In the genomic region with DNA sequence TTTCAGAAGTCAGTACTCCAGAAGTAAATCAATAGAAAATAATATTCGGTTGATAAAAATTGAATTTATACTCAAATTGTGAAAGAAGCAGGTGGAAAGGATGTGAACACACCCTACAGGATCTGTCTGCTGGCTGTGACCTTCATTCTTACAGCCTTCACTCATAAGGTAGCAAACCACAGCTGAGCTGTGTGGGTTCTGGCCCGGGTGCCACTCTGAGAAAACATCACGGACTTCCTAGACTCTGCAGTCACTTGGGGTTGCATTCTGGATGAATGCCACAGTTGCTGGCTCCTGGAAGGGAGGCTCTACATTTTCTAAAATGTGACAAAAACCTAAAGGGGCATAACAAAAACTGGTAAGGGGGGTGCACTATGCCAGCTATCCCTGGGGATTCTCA, we compare ENCODE assay signal across 21 cellular contexts. TPM values are rescaled to one million over a fixed set of nuclear protein-coding genes. Genes with fewer than 3 reads are reported as not detected.
DNase-seq lines count a peak whose midpoint lies in the region; ATAC-seq and TF ChIP-seq lines count a peak whose summit lies in the region.
"Had no signal": no experiment of that assay in that cellular context is flagged by ENCODE, and none has a peak within 500 bp of the region (broad histone marks: within the 10 kb centered on the region; RNA-seq: fewer than 3 reads in every experiment).

No MANE protein-coding gene starts in this region.

- no peak overlapping the region for H2BK120ac ChIP-seq in mesendoderm (ENCODE audit: low read depth, low read length)

- ATAC-seq in CD4-positive, alpha-beta T cell (ENCODE audit: poor library complexity) = peak; percentile 73
- ATAC-seq: lower lobe of right lung had no signal

- POLR2A ChIA-PET in CD4-positive, alpha-beta T cell (lab: Charles Lee) = interaction anchor here (1.4 kb wide), 1 partner anchor 390 kb away, joined by 3 read pairs; no protein-coding TSS in a partner anchor
- POLR2A ChIA-PET in activated CD4-positive, alpha-beta memory T cell treated with anti-CD3 and anti-CD28 coated beads for 36 hours (lab: Charles Lee) = no interaction called here

- no peaks in the 10 kb centered on the region for H3K79me2 ChIP-seq in mesendoderm (ENCODE audit: control insufficient read depth, insufficient read depth, low read length)

- H3K9me3 ChIP-seq in CD4-positive, alpha-beta T cell (ENCODE audit: control insufficient read depth, low read length) = no peaks in the 10 kb centered on the region
- H3K9me3 ChIP-seq: esophagus squamous epithelium, lower lobe of right lung, pancreas, suprapubic skin had no signal

- no peak overlapping the region for H3K4me2 ChIP-seq in mesendoderm (ENCODE audit: low read length)

- H2AK5ac ChIP-seq in mesendoderm (ENCODE audit: low read length) = no peak overlapping the region

- no peaks in the 10 kb centered on the region for H3K79me1 ChIP-seq in mesendoderm (ENCODE audit: low read length)

- H3K4me3 ChIP-seq in mesendoderm (ENCODE audit: low read length) = no peak overlapping the region
- H3K4me3 ChIP-seq: BLaER1 treated with 17β-estradiol and CSF1 and Interleukin-3, amounts not matched to agents 10 nM and 100 nM; cardiac muscle cell; esophagus squamous epithelium; lower lobe of right lung; pancreas; skin epidermis; suprapubic skin had no signal

- H2BK15ac ChIP-seq in mesendoderm (replicated peaks; ENCODE audit: low read depth) = no peak overlapping the region

- no peak overlapping the region for H2BK5ac ChIP-seq in mesendoderm (ENCODE audit: low read length)

- no peak overlapping the region for H3K27ac ChIP-seq in CD4-positive, alpha-beta T cell (ENCODE audit: low read depth, low read length)
- no peak overlapping the region for H3K27ac ChIP-seq in mesendoderm (ENCODE audit: low read depth, low read length)
- H3K27ac ChIP-seq: 22Rv1; BLaER1 treated with 17β-estradiol and CSF1 and Interleukin-3, amounts not matched to agents 10 nM and 100 nM; cardiac muscle cell; esophagus squamous epithelium; lower lobe of right lung; pancreas; skin epidermis; suprapubic skin had no signal

- H3K4ac ChIP-seq in mesendoderm (ENCODE audit: low read depth, low read length) = no peak overlapping the region

- TF ChIP-seq CTCF in CD4-positive, alpha-beta T cell (IDR thresholded peaks at IDR 0.05) = no peak

- WGBS in mesendoderm (ENCODE audit: extremely low coverage, insufficient coverage, low lambda C conversion rate) = 100% methylated on average over 1 of the region's 3 CpGs

- H3K36me3 ChIP-seq in mesendoderm (ENCODE audit: control insufficient read depth, insufficient read depth, low read length) = no peaks in the 10 kb centered on the region
- H3K36me3 ChIP-seq: BLaER1 treated with 17β-estradiol and CSF1 and Interleukin-3, amounts not matched to agents 10 nM and 100 nM; cardiac muscle cell; esophagus squamous epithelium; lower lobe of right lung; pancreas; suprapubic skin had no signal

- DNase-seq in NK-92 treated with Interleukin-12 subunit alpha and Interleukin-12 subunit beta, amount 100 ng/mL, for 24 hours (lab: John Stamatoyannopoulos, UW) = peak; percentile 8
- DNase-seq in NK-92 (lab: John Stamatoyannopoulos, UW; ENCODE audit: unreplicated experiment) (no peak), mesendoderm (no peak), NCI-H1694 treated with DMSO at 0.1 percent for 48 hours (lab: John Stamatoyannopoulos, UW) (no peak), posterior vena cava (ENCODE audit: low spot score) (no peak), retina (no peak)
- peak in 3 of 10 experiments; percentile 3 to 8 (median 3) for DNase-seq in CD4-positive, alpha-beta T cell
- DNase-seq in activated CD4-positive, alpha-beta memory T cell treated with anti-CD3 and anti-CD28 coated beads for 36 hours = peak; percentile 12
- DNase-seq: activated B cell treated with CpG ODN at 0.5 μM for 24 hours; effector CD8-positive, alpha-beta T cell; esophagus squamous epithelium; lower lobe of right lung; natural killer cell; NCI-H1048 had no signal

- H3K23ac ChIP-seq in mesendoderm (ENCODE audit: low read length) = no peak overlapping the region

- H3K27me3 Mint-ChIP-seq in CD4-positive, alpha-beta T cell = peaks cover 14% of the 10 kb centered on the region
- peaks cover 4% of the 10 kb centered on the region for H3K27me3 Mint-ChIP-seq in activated CD4-positive, alpha-beta memory T cell treated with anti-CD3 and anti-CD28 coated beads for 36 hours

- no peaks in the 10 kb centered on the region for H3K36me3 Mint-ChIP-seq in CD4-positive, alpha-beta T cell (ENCODE audit: low read depth)
- no peaks in the 10 kb centered on the region for H3K36me3 Mint-ChIP-seq in activated CD4-positive, alpha-beta memory T cell treated with anti-CD3 and anti-CD28 coated beads for 36 hours
- H3K36me3 Mint-ChIP-seq: immature natural killer cell, natural killer cell had no signal

- H4K5ac ChIP-seq in mesendoderm (ENCODE audit: low read length) = no peak overlapping the region

- H3K4me3 Mint-ChIP-seq in CD4-positive, alpha-beta T cell = no peak overlapping the region
- H3K4me3 Mint-ChIP-seq in activated CD4-positive, alpha-beta memory T cell treated with anti-CD3 and anti-CD28 coated beads for 36 hours = no peak overlapping the region
- H3K4me3 Mint-ChIP-seq: activated B cell treated with CpG ODN at 0.5 μM for 24 hours, immature natural killer cell, natural killer cell had no signal

- CTCF ChIA-PET in CD4-positive, alpha-beta T cell (lab: Charles Lee) = interaction anchor here (0.7 to 1.2 kb wide), 2 partner anchors 145 to 236 kb away, joined by 3 read pairs; no protein-coding TSS in a partner anchor
- CTCF ChIA-PET in activated CD4-positive, alpha-beta memory T cell treated with anti-CD3 and anti-CD28 coated beads for 36 hours (lab: Charles Lee) = interaction anchor here (0.7 to 5.2 kb wide), 14 partner anchors 8 to 391 kb away, joined by 3 to 32 read pairs (median 4); no protein-coding TSS in a partner anchor

- intact Hi-C loops in CD4-positive, alpha-beta T cell (cut with DNase I, micrococcal nuclease) = loop anchor here (1.0 to 2.0 kb wide), 2 partner anchors 143 to 223 kb away; no protein-coding TSS in a partner anchor
- intact Hi-C loops in activated CD4-positive, alpha-beta memory T cell treated with anti-CD3 and anti-CD28 coated beads for 36 hours (cut with micrococcal nuclease) = loop anchor here (1.0 to 10.0 kb wide), 3 partner anchors 144 to 223 kb away; no protein-coding TSS in a partner anchor
- intact Hi-C loops in posterior vena cava (cut with DNase I) = no loop called here

- H3K9me3 Mint-ChIP-seq in CD4-positive, alpha-beta T cell = no peaks in the 10 kb centered on the region
- H3K9me3 Mint-ChIP-seq in activated CD4-positive, alpha-beta memory T cell treated with anti-CD3 and anti-CD28 coated beads for 36 hours = no peaks in the 10 kb centered on the region
- H3K9me3 Mint-ChIP-seq: activated B cell treated with CpG ODN at 0.5 μM for 24 hours, immature natural killer cell, natural killer cell had no signal

- no peak overlapping the region for H3K27ac Mint-ChIP-seq in CD4-positive, alpha-beta T cell
- H3K27ac Mint-ChIP-seq in activated CD4-positive, alpha-beta memory T cell treated with anti-CD3 and anti-CD28 coated beads for 36 hours = no peak overlapping the region
- H3K27ac Mint-ChIP-seq: activated B cell treated with CpG ODN at 0.5 μM for 24 hours, immature natural killer cell, natural killer cell had no signal

- H3K9ac ChIP-seq in mesendoderm (ENCODE audit: low read length) = no peak overlapping the region
- H3K9ac ChIP-seq: BLaER1 treated with 17β-estradiol and CSF1 and Interleukin-3, amounts not matched to agents 10 nM and 100 nM had no signal

- no peaks in the 10 kb centered on the region for H3K4me1 ChIP-seq in mesendoderm (ENCODE audit: control insufficient read depth, low read depth, low read length)
- H3K4me1 ChIP-seq: lower lobe of right lung, pancreas had no signal

- peaks cover 7% of the 10 kb centered on the region for H3K27me3 ChIP-seq in CD4-positive, alpha-beta T cell (ENCODE audit: control insufficient read depth, insufficient read depth, low read length)
- H3K27me3 ChIP-seq in mesendoderm (ENCODE audit: insufficient read depth, low read length, poor library complexity) = no peaks in the 10 kb centered on the region
- H3K27me3 ChIP-seq: BLaER1 treated with 17β-estradiol and CSF1 and Interleukin-3, amounts not matched to agents 10 nM and 100 nM; cardiac muscle cell; esophagus squamous epithelium; pancreas; suprapubic skin had no signal

- H3K18ac ChIP-seq in mesendoderm (ENCODE audit: low read length) = no peak overlapping the region

- no peak overlapping the region for H4K8ac ChIP-seq in mesendoderm (ENCODE audit: low read depth, low read length)

- H3K56ac ChIP-seq in mesendoderm (ENCODE audit: low read length) = peak overlapping the region; percentile 25

- H3K4me1 Mint-ChIP-seq in CD4-positive, alpha-beta T cell (ENCODE audit: low read depth) = peaks cover 11% of the 10 kb centered on the region
- H3K4me1 Mint-ChIP-seq in activated CD4-positive, alpha-beta memory T cell treated with anti-CD3 and anti-CD28 coated beads for 36 hours (ENCODE audit: low read depth) = peaks cover 5% of the 10 kb centered on the region
- H3K4me1 Mint-ChIP-seq: activated B cell treated with CpG ODN at 0.5 μM for 24 hours had no signal

RNA-seq across cellular contexts. Expression of a gene that starts 36.0 kb away (rescaled TPM):
- 100 to 1,000 TPM; 217 to 224 TPM for total RNA-seq in CD4-positive, alpha-beta T cell
- total RNA-seq in activated CD4-positive, alpha-beta memory T cell treated with anti-CD3 and anti-CD28 coated beads for 36 hours = 100 to 1,000 TPM; 119 to 128 TPM
- 49.1 TPM for polyA plus RNA-seq in mesendoderm (2013, experiment 1 of 2)
- 50.3 TPM for polyA plus RNA-seq in mesendoderm (2013, experiment 2 of 2)
- 100 to 1,000 TPM in 1 of 2 donors, 10 to 100 TPM in 1; 79.4 to 123 TPM for total RNA-seq in posterior vena cava

Comparison
In these comparisons a context has a peak if more than half of its experiments do, and no peak if none do; other contexts are left out.
1. DNase-seq: peak in NK-92 treated with Interleukin-12 subunit alpha and Interleukin-12 subunit beta, amount 100 ng/mL, for 24 hours (single experiment) and activated CD4-positive, alpha-beta memory T cell treated with anti-CD3 and anti-CD28 coated beads for 36 hours (single experiment); none in NK-92 (single experiment), mesendoderm (single experiment), NCI-H1694 treated with DMSO at 0.1 percent for 48 hours (single experiment), posterior vena cava (single experiment) and retina (single experiment).
2. intact Hi-C loops: an anchor here in CD4-positive, alpha-beta T cell (1.0 to 2.0 kb wide) and activated CD4-positive, alpha-beta memory T cell treated with anti-CD3 and anti-CD28 coated beads for 36 hours (1.0 to 10.0 kb wide); none called in posterior vena cava.